Comparison of ENCODE assay signal across 8 cellular contexts in genomic region chr17:4806420-4806769, GRCh38. TPM values are rescaled to one million over a fixed set of nuclear protein-coding genes. Genes with fewer than 3 reads are reported as not detected.
DNase-seq lines count a peak whose midpoint lies in the region; ATAC-seq and TF ChIP-seq lines count a peak whose summit lies in the region.

No MANE protein-coding gene starts in this region.

- no peaks in the 10 kb centered on the region for H3K36me3 ChIP-seq in KMS-11 (ENCODE audit: insufficient read depth)

- H3K4me1 ChIP-seq in KMS-11 (ENCODE audit: low read depth, poor library complexity, severe bottlenecking), result peaks cover 5% of the 10 kb centered on the region

- H3K4me1 Mint-ChIP-seq in Calu3 (ENCODE audit: low read depth, unreplicated experiment), result peaks cover 12% of the 10 kb centered on the region
- H3K4me1 Mint-ChIP-seq in naive thymus-derived CD8-positive, alpha-beta T cell, result peaks cover 0 to 22% (median 8%) of the 10 kb centered on the region in 4 donors

- H3K27ac ChIP-seq in KMS-11, result no peak overlapping the region

- H3K4me3 Mint-ChIP-seq in Calu3 (ENCODE audit: low read depth, unreplicated experiment), result peak overlapping the region; percentile 30
- H3K4me3 Mint-ChIP-seq in naive thymus-derived CD8-positive, alpha-beta T cell, result peak overlapping the region; percentile 60 to 88 (median 76)

- no peaks in the 10 kb centered on the region for H3K27me3 ChIP-seq in KMS-11 (ENCODE audit: insufficient read depth, low read depth)

- H3K27me3 Mint-ChIP-seq in Calu3 (ENCODE audit: unreplicated experiment), result no peaks in the 10 kb centered on the region
- no peaks in the 10 kb centered on the region for H3K27me3 Mint-ChIP-seq in naive thymus-derived CD8-positive, alpha-beta T cell

- H3K79me2 ChIP-seq in KMS-11 (ENCODE audit: insufficient read depth, low read depth), result no peaks in the 10 kb centered on the region

- peak overlapping the region; percentile 29; the same call in 1 of the 2 replicates for H3K4me2 ChIP-seq in KMS-11

- BruUV-seq in Calu3 (replicated peaks; lab: Mats Ljungman, UMichigan), result no TSS peak

- H4K20me1 ChIP-seq in KMS-11 (ENCODE audit: insufficient read depth), result no peaks in the 10 kb centered on the region

- H3K9me3 Mint-ChIP-seq in Calu3 (ENCODE audit: low read depth, unreplicated experiment), result no peaks in the 10 kb centered on the region
- H3K9me3 Mint-ChIP-seq in naive thymus-derived CD8-positive, alpha-beta T cell, result no peaks in the 10 kb centered on the region

- CTCF ChIA-PET in Calu3 (lab: Charles Lee), result interaction anchor here (0.9 kb wide), 1 partner anchor 16 kb away, joined by 4 read pairs; no protein-coding TSS in a partner anchor

- ATAC-seq in naive thymus-derived CD8-positive, alpha-beta T cell, result no peak
- no peak for ATAC-seq in HG03196 (IDR thresholded peaks at IDR 0.05; ENCODE audit: unreplicated experiment)

- peaks cover 12% of the 10 kb centered on the region for H3K36me3 Mint-ChIP-seq in Calu3 (ENCODE audit: insufficient read depth, unreplicated experiment)
- H3K36me3 Mint-ChIP-seq in naive thymus-derived CD8-positive, alpha-beta T cell, result peaks cover 0 to 2% (median 0%) of the 10 kb centered on the region in 3 donors

- no peak overlapping the region for H3K27ac Mint-ChIP-seq in Calu3 (ENCODE audit: unreplicated experiment)
- peak overlapping the region in 5 of 10 donors; percentile 52 to 78 (median 73) for H3K27ac Mint-ChIP-seq in naive thymus-derived CD8-positive, alpha-beta T cell

- intact Hi-C loops in Calu3 (cut with micrococcal nuclease; ENCODE audit: unreplicated experiment), result no loop called here

- H3K4me3 ChIP-seq in KMS-11 (IDR thresholded peaks at IDR 0.05; ENCODE audit: insufficient read depth, low read depth, low read length), result no peak overlapping the region
- H3K4me3 ChIP-seq in choroid plexus epithelial cell (ENCODE audit: low read depth, low read length), result peak overlapping the region; percentile 75

- POLR2A ChIA-PET in naive thymus-derived CD8-positive, alpha-beta T cell (lab: Charles Lee), result interaction anchor here (0.9 to 3.1 kb wide), 8 partner anchors 10 to 663 kb away, joined by 3 to 20 read pairs (median 5); partner anchors contain the start of genes ARRB2, C17orf107, GLTPD2 and PSMB6

- no peak overlapping the region for H3K9ac ChIP-seq in KMS-11

- DNase-seq in Calu3, result no peak
- no peak for DNase-seq in choroid plexus epithelial cell (ENCODE audit: low read depth)
- no peak for DNase-seq in naive thymus-derived CD8-positive, alpha-beta T cell
- no peak for DNase-seq in stimulated activated CD4-positive, alpha-beta T cell treated with anti-CD3 and anti-CD28 coated beads, Interleukin-2, amount 100 ng/mL, for 24 hours
- no peak for DNase-seq in DMS153 treated with DMSO at 0.1 percent for 48 hours (lab: John Stamatoyannopoulos, UW; ENCODE audit: unreplicated experiment)
- no peak for DNase-seq in stimulated activated CD4-positive, alpha-beta T cell treated with anti-CD3 and anti-CD28 coated beads, Interleukin-15, amount 100 ng/mL, for 24 hours

- TF ChIP-seq CTCF in Calu3 (IDR thresholded peaks at IDR 0.05; ENCODE audit: unreplicated experiment), result no peak
- no peak for TF ChIP-seq CTCF in KMS-11 (conservative IDR thresholded peaks at IDR 0.05; ENCODE audit: low read depth, low read length)
- no peak for TF ChIP-seq CTCF in choroid plexus epithelial cell (conservative IDR thresholded peaks at IDR 0.05; ENCODE audit: low read depth, low read length)

- no peak overlapping the region for H2AFZ ChIP-seq in KMS-11 (ENCODE audit: low read depth)

RNA-seq across cellular contexts. Expression of gene PLD2, which starts 0.6 kb away (rescaled TPM):
- 11.0 and 13.0 TPM in 2 replicates for total RNA-seq in Calu3 (2022)
- 10 to 100 TPM; 21.4 to 27.9 TPM for total RNA-seq in naive thymus-derived CD8-positive, alpha-beta T cell
- 1 to 10 TPM; 1.1 to 1.9 (median 1.9) TPM for polyA plus RNA-seq in naive thymus-derived CD8-positive, alpha-beta T cell

RNA-seq across cellular contexts. Expression of gene PSMB6, which starts 10.4 kb away (rescaled TPM):
- 121 and 132 TPM in 2 replicates for total RNA-seq in Calu3 (2022)
- total RNA-seq in naive thymus-derived CD8-positive, alpha-beta T cell, result 10 to 100 TPM; 56.5 to 61.6 TPM
- polyA plus RNA-seq in naive thymus-derived CD8-positive, alpha-beta T cell, result 100 to 1,000 TPM; 211 to 282 (median 256) TPM

RNA-seq across cellular contexts. Expression of gene GLTPD2, which starts 17.6 kb away (rescaled TPM):
- 0.71 and 0.76 TPM in 2 replicates for total RNA-seq in Calu3 (2022)
- total RNA-seq in naive thymus-derived CD8-positive, alpha-beta T cell, result not detected
- under 1 TPM; 0.36 to 0.39 (median 0.39) TPM for polyA plus RNA-seq in naive thymus-derived CD8-positive, alpha-beta T cell

RNA-seq across cellular contexts. Expression of gene VMO1, which starts 20.2 kb away (rescaled TPM):
- 0.59 TPM in 1 of 2 replicates, not detected in the other for total RNA-seq in Calu3 (2022)
- total RNA-seq in naive thymus-derived CD8-positive, alpha-beta T cell, result under 1 TPM in 1 of 2 experiments, not detected in 1; 0.60 TPM
- not detected for polyA plus RNA-seq in naive thymus-derived CD8-positive, alpha-beta T cell
